1 cellular context compared by ENCODE assay signal in genomic region chr17:48259710-48260291, GRCh38.
TF ChIP-seq lines count a peak whose summit lies in the region.

No MANE protein-coding gene starts in this region.

TF ChIP-seq in GM23338, 12 proteins besides CTCF, POLR2A, EP300 and RAD21 (continued from another document):
- TF ChIP-seq, protein P1, sequence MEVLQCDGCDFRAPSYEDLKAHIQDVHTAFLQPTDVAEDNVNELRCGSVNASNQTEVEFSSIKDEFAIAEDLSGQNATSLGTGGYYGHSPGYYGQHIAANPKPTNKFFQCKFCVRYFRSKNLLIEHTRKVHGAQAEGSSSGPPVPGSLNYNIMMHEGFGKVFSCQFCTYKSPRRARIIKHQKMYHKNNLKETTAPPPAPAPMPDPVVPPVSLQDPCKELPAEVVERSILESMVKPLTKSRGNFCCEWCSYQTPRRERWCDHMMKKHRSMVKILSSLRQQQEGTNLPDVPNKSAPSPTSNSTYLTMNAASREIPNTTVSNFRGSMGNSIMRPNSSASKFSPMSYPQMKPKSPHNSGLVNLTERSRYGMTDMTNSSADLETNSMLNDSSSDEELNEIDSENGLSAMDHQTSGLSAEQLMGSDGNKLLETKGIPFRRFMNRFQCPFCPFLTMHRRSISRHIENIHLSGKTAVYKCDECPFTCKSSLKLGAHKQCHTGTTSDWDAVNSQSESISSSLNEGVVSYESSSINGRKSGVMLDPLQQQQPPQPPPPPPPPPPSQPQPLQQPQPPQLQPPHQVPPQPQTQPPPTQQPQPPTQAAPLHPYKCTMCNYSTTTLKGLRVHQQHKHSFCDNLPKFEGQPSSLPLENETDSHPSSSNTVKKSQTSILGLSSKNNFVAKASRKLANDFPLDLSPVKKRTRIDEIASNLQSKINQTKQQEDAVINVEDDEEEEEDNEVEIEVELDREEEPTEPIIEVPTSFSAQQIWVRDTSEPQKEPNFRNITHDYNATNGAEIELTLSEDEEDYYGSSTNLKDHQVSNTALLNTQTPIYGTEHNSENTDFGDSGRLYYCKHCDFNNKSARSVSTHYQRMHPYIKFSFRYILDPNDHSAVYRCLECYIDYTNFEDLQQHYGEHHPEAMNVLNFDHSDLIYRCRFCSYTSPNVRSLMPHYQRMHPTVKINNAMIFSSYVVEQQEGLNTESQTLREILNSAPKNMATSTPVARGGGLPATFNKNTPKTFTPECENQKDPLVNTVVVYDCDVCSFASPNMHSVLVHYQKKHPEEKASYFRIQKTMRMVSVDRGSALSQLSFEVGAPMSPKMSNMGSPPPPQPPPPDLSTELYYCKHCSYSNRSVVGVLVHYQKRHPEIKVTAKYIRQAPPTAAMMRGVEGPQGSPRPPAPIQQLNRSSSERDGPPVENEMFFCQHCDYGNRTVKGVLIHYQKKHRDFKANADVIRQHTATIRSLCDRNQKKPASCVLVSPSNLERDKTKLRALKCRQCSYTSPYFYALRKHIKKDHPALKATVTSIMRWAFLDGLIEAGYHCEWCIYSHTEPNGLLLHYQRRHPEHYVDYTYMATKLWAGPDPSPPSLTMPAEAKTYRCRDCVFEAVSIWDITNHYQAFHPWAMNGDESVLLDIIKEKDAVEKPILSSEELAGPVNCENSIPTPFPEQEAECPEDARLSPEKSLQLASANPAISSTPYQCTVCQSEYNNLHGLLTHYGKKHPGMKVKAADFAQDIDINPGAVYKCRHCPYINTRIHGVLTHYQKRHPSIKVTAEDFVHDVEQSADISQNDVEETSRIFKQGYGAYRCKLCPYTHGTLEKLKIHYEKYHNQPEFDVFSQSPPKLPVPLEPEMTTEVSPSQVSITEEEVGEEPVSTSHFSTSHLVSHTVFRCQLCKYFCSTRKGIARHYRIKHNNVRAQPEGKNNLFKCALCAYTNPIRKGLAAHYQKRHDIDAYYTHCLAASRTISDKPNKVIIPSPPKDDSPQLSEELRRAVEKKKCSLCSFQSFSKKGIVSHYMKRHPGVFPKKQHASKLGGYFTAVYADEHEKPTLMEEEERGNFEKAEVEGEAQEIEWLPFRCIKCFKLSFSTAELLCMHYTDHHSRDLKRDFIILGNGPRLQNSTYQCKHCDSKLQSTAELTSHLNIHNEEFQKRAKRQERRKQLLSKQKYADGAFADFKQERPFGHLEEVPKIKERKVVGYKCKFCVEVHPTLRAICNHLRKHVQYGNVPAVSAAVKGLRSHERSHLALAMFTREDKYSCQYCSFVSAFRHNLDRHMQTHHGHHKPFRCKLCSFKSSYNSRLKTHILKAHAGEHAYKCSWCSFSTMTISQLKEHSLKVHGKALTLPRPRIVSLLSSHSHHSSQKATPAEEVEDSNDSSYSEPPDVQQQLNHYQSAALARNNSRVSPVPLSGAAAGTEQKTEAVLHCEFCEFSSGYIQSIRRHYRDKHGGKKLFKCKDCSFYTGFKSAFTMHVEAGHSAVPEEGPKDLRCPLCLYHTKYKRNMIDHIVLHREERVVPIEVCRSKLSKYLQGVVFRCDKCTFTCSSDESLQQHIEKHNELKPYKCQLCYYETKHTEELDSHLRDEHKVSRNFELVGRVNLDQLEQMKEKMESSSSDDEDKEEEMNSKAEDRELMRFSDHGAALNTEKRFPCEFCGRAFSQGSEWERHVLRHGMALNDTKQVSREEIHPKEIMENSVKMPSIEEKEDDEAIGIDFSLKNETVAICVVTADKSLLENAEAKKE (CRISPR knock-in tag; IDR thresholded peaks at IDR 0.05) = no peak
- no peak for TF ChIP-seq ZNF331 (CRISPR knock-in tag; IDR thresholded peaks at IDR 0.05; ENCODE audit: low read depth)
- TF ChIP-seq STAT1 (IDR thresholded peaks at IDR 0.05; ENCODE audit: unreplicated experiment) = no peak
- no peak for TF ChIP-seq ZNF114 (CRISPR knock-in tag; IDR thresholded peaks at IDR 0.05)
- TF ChIP-seq CREB1 (CRISPR knock-in tag; IDR thresholded peaks at IDR 0.05; ENCODE audit: low read depth) = no peak
- no peak for TF ChIP-seq EZH2 (IDR thresholded peaks at IDR 0.05; ENCODE audit: low read depth, unreplicated experiment)
TF ChIP-seq in GM23338: peak in this region for 0.
